Comparison of ENCODE assay signal across 8 cellular contexts in the genomic region with DNA sequence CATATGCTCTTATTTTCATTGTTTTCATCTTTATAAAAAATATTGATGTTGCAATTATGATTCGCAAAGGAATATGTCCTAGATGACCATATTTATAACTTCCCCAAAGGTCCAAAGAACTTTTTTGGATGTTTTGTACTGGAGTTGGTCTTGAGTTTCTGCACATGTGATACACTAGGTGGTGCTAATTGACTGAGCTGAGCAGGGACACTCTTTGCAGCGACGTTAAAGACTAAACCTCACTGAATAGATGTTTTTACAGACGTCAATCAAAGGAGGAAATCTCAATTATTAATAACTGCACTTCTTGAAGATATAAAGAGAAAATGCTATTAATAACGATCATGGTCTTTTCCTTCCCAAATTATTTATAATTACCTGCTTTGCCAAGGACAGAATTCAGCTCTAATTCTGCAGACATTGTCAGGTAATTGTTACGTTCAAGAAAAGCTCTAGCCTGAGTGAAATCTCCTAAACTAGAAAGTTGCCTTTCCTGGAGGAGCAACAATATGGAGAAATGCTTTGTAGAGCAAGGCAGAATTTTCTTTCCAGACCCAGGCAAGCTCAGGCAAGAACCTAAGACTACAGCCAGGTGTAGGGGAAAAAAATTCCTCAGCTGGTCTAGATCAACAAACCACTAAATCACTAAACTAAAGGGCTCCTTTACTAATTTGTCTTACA.
DNase-seq lines count a peak whose midpoint lies in the region; ATAC-seq and TF ChIP-seq lines count a peak whose summit lies in the region.

No MANE protein-coding gene starts in this region.

- peaks cover 5% of the 10 kb centered on the region; the same call in 1 of the 2 replicates for H3K4me1 Mint-ChIP-seq in HFFc6 (ENCODE audit: low read depth)

- no peak for TF ChIP-seq POLR2A in upper lobe of left lung (IDR thresholded peaks at IDR 0.05)

- H3K4me1 ChIP-seq in foreskin keratinocyte (peaks cover 21% of the 10 kb centered on the region), upper lobe of left lung (peaks cover 0 to 8% (median 0%) of the 10 kb centered on the region in 4 donors)

- ATAC-seq in foreskin keratinocyte: peak; percentile 59
- no peak for ATAC-seq in upper lobe of left lung (ENCODE audit: low FRiP score in 2 of 2)
- no peak for ATAC-seq in GM19395 (IDR thresholded peaks at IDR 0.05; ENCODE audit: unreplicated experiment)
- ATAC-seq in HG03432 (IDR thresholded peaks at IDR 0.05; ENCODE audit: unreplicated experiment): no peak

- H3K9me3 ChIP-seq in upper lobe of left lung: no peaks in the 10 kb centered on the region

- H3K9me3 Mint-ChIP-seq in HFFc6: no peaks in the 10 kb centered on the region

- TF ChIP-seq EP300 in upper lobe of left lung (IDR thresholded peaks at IDR 0.05): no peak

- TF ChIP-seq CTCF in HFFc6 (IDR thresholded peaks at IDR 0.05) (peak; percentile 81), foreskin keratinocyte (conservative IDR thresholded peaks at IDR 0.05) (peak; percentile 96), upper lobe of left lung (IDR thresholded peaks at IDR 0.05) (peak; percentile 30 to 54 (median 42))

- no peak overlapping the region for H3K4me3 ChIP-seq in upper lobe of left lung

- no peak overlapping the region for H3K4me3 Mint-ChIP-seq in HFFc6

- no peaks in the 10 kb centered on the region for H3K36me3 Mint-ChIP-seq in HFFc6 (ENCODE audit: low read depth)

- peak overlapping the region; percentile 7 for H3K27ac ChIP-seq in foreskin keratinocyte
- H3K27ac ChIP-seq in upper lobe of left lung: no peak overlapping the region

- 15 to 18% methylated on average over 6 of the region's 6 CpGs for WGBS in upper lobe of left lung, 2 donors

- H3K27me3 ChIP-seq in foreskin keratinocyte (no peaks in the 10 kb centered on the region), upper lobe of left lung (no peaks in the 10 kb centered on the region)

- peak; percentile 25 to 46 for DNase-seq in NCI-H2081 (lab: John Stamatoyannopoulos, UW)
- DNase-seq in NCI-H2081 treated with DMSO at 0.1 percent for 48 hours (lab: John Stamatoyannopoulos, UW): no peak
- peak; percentile 39 for DNase-seq in HFFc6
- peak; percentile 2 for DNase-seq in SHP77 treated with DMSO at 0.1 percent for 48 hours (lab: John Stamatoyannopoulos, UW)
- peak in 1 of 2 donors; percentile 72 for DNase-seq in foreskin keratinocyte
- no peak for DNase-seq in upper lobe of left lung

- no peak overlapping the region for H3K27ac Mint-ChIP-seq in HFFc6

- H3K36me3 ChIP-seq in upper lobe of left lung: no peaks in the 10 kb centered on the region

- H3K27me3 Mint-ChIP-seq in HFFc6 (ENCODE audit: insufficient read depth): peaks cover 21% of the 10 kb centered on the region

Comparison
In these comparisons a context has a peak if more than half of its experiments do, and no peak if none do; other contexts are left out.
1. DNase-seq: peak in NCI-H2081 (2 of 2), HFFc6 (single experiment) and SHP77 treated with DMSO at 0.1 percent for 48 hours (single experiment); none in NCI-H2081 treated with DMSO at 0.1 percent for 48 hours (single experiment) and upper lobe of left lung (0 of 2).
2. CTCF ChIP-seq: peak in every context shown above with its lines; median percentile 96 in foreskin keratinocyte; 81 in HFFc6; 42 in upper lobe of left lung.